Comparison of ENCODE assay signal across 27 cellular contexts in the genomic region with DNA sequence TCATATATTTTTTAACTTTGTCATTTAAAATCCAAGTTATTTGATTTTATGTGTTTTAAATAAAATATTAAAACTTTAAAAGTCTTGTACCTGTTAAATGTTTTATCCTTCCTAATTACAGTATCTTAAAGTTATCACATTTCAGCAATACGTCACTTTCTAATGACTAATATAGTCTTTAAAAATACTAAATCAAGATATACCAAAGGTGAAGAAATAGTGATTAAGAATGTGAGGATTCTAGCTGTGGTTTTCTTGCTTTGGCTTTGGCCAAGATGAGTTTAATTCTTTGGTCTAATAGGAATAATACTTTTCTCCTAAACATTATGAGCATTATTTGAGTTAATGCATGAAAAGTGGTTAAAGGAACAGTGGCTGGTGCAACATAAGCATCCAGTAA. TPM values are rescaled to one million over a fixed set of nuclear protein-coding genes. Genes with fewer than 3 reads are reported as not detected.
A peak's percentile ranks its signal among the peaks of the same experiment; 100 is the strongest.
DNase-seq lines count a peak whose midpoint lies in the region; ATAC-seq and TF ChIP-seq lines count a peak whose summit lies in the region.
"Had no signal": no experiment of that assay in that cellular context is flagged by ENCODE, and none has a peak within 500 bp of the region (broad histone marks: within the 10 kb centered on the region; RNA-seq: fewer than 3 reads in every experiment).

No MANE protein-coding gene starts in this region.

- TF ChIP-seq CTCF in left ventricle myocardium inferior (IDR thresholded peaks at IDR 0.05; ENCODE audit: borderline replicate concordance) (no peak), HEK293 (tag by site-specific recombination; IDR thresholded peaks at IDR 0.05) (no peak), WTC11 (IDR thresholded peaks at IDR 0.05) (no peak), osteocyte (IDR thresholded peaks at IDR 0.05) (no peak)

- CTCF ChIA-PET in HEK293 (lab: Yijun Ruan, JAX) (no interaction called here), WTC11 (lab: Charles Lee) (interaction anchor here (0.6 to 1.3 kb wide), 3 partner anchors 12 to 60 kb away, joined by 3 read pairs; no protein-coding TSS in a partner anchor)

- H3K27ac Mint-ChIP-seq in WTC11 (0 out of 2 replicates have a peak overlapping the region, but pooled peaks have one; percentile 27), osteocyte (ENCODE audit: unreplicated experiment) (peak overlapping the region; percentile 14)
- H3K27ac Mint-ChIP-seq: GM23338, HFFc6 had no signal

- peaks cover 7% of the 10 kb centered on the region for H3K36me3 ChIP-seq in left ventricle myocardium inferior
- peaks cover 0 to 8% of the 10 kb centered on the region in 2 experiments; a peak in 1 of 3 replicates for H3K36me3 ChIP-seq in HEK293 (ENCODE audit: control insufficient read depth in 2 of 2, insufficient read depth in 1 of 2, low read length in 2 of 2)

- H3K27ac ChIP-seq in left ventricle myocardium inferior (replicated peaks), result peak overlapping the region; percentile 44
- no peak overlapping the region for H3K27ac ChIP-seq in HEK293 (ENCODE audit: extremely low read depth, low read depth, low read length)
- H3K27ac ChIP-seq: A549, SJSA1 had no signal

- H3K4me1 ChIP-seq in left ventricle myocardium inferior (peaks cover 98% of the 10 kb centered on the region), HEK293 (ENCODE audit: control insufficient read depth, insufficient read depth, low read length) (peaks cover 13% of the 10 kb centered on the region)

- H3K4me3 Mint-ChIP-seq in WTC11, result no peak overlapping the region
- no peak overlapping the region for H3K4me3 Mint-ChIP-seq in osteocyte (ENCODE audit: unreplicated experiment)
- H3K4me3 Mint-ChIP-seq: CD8-positive, alpha-beta T cell; GM23338; H9; HFFc6 had no signal

- intact Hi-C loops in left ventricle myocardium inferior (cut with micrococcal nuclease) (no loop called here), cardiac septum (cut with DNase I) (no loop called here)

- DNase-seq in left ventricle myocardium inferior, result no peak
- no peak for DNase-seq in cardiac septum (ENCODE audit: low spot score)
- DNase-seq in WTC11 (ENCODE audit: low spot score), result no peak
- no peak for DNase-seq in osteocyte (ENCODE audit: extremely low spot score, unreplicated experiment)
- DNase-seq in activated CD4-positive, alpha-beta T cell treated with anti-CD3 and anti-CD28 coated beads for 48 hours, result no peak
- no peak for DNase-seq in retina
- no peak for DNase-seq in stimulated activated CD4-positive, alpha-beta T cell treated with anti-CD3 and anti-CD28 coated beads, Interleukin-2, amount 100 ng/mL, for 48 hours
- DNase-seq: AML-193; C1 segment of cervical spinal cord; Caco-2; CD8-positive, alpha-beta T cell; H9; HFFc6; IMR-90; KG1; MM.1S; NCI-H2029; NCI-H446 treated with DMSO at 0.1 percent for 48 hours; NCI-H526; NCI-H82; NK-92 treated with Interleukin-12 subunit alpha and Interleukin-12 subunit beta, amount 100 ng/mL, for 24 hours; Right ventricle myocardium superior; RPMI8226 had no signal

- H3K27me3 ChIP-seq in left ventricle myocardium inferior (ENCODE audit: low read depth), result no peaks in the 10 kb centered on the region
- H3K27me3 ChIP-seq: SJSA1 had no signal

- H3K4me1 Mint-ChIP-seq in WTC11, result peaks cover 56% of the 10 kb centered on the region
- H3K4me1 Mint-ChIP-seq in osteocyte (ENCODE audit: unreplicated experiment), result peaks cover 57% of the 10 kb centered on the region

- POLR2A ChIA-PET in HEK293 (lab: Yijun Ruan, JAX), result no interaction called here
- POLR2A ChIA-PET in WTC11 (lab: Charles Lee), result interaction anchor here (1.0 kb wide), 1 partner anchor 15 kb away, joined by 6 read pairs; no protein-coding TSS in a partner anchor

- no peak for ATAC-seq in WTC11
- ATAC-seq: A549; CD8-positive, alpha-beta T cell; GM23338 had no signal

- peaks cover 14% of the 10 kb centered on the region for H3K36me3 Mint-ChIP-seq in WTC11
- H3K36me3 Mint-ChIP-seq in osteocyte (ENCODE audit: unreplicated experiment), result peaks cover 15% of the 10 kb centered on the region

- no peaks in the 10 kb centered on the region for H3K9me3 ChIP-seq in left ventricle myocardium inferior (replicated peaks)
- no peaks in the 10 kb centered on the region for H3K9me3 ChIP-seq in HEK293 (ENCODE audit: control insufficient read depth, insufficient read depth, low read depth, low read length)
- H3K9me3 ChIP-seq: Caco-2, SJSA1 had no signal

- peaks cover 4% of the 10 kb centered on the region; the same call in 1 of the 2 replicates for H3K9me3 Mint-ChIP-seq in WTC11
- no peaks in the 10 kb centered on the region for H3K9me3 Mint-ChIP-seq in osteocyte (ENCODE audit: unreplicated experiment)
- H3K9me3 Mint-ChIP-seq: GM23338, HFFc6 had no signal

- H3K27me3 Mint-ChIP-seq in WTC11 (ENCODE audit: low read depth), result no peaks in the 10 kb centered on the region
- H3K27me3 Mint-ChIP-seq in osteocyte (ENCODE audit: unreplicated experiment), result no peaks in the 10 kb centered on the region

- H3K4me3 ChIP-seq in left ventricle myocardium inferior, result no peak overlapping the region
- no peak overlapping the region for H3K4me3 ChIP-seq in HEK293 (ENCODE audit: low read depth, low read length)
- H3K4me3 ChIP-seq: A549, GM23338, SJSA1 had no signal

TF ChIP-seq in HEK293, 187 proteins besides CTCF, POLR2A, EP300 and RAD21:
- no peak for TF ChIP-seq ZNF10 (tag by site-specific recombination; IDR thresholded peaks at IDR 0.05)
- TF ChIP-seq, protein P1, sequence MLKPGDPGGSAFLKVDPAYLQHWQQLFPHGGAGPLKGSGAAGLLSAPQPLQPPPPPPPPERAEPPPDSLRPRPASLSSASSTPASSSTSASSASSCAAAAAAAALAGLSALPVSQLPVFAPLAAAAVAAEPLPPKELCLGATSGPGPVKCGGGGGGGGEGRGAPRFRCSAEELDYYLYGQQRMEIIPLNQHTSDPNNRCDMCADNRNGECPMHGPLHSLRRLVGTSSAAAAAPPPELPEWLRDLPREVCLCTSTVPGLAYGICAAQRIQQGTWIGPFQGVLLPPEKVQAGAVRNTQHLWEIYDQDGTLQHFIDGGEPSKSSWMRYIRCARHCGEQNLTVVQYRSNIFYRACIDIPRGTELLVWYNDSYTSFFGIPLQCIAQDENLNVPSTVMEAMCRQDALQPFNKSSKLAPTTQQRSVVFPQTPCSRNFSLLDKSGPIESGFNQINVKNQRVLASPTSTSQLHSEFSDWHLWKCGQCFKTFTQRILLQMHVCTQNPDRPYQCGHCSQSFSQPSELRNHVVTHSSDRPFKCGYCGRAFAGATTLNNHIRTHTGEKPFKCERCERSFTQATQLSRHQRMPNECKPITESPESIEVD (tag by site-specific recombination; IDR thresholded peaks at IDR 0.05), result peak; percentile 42; the same call in 1 of the 2 replicates

TF ChIP-seq in WTC11, 78 proteins besides CTCF, POLR2A, EP300 and RAD21 (continues in another document):
- TF ChIP-seq ATF1 (CRISPR knock-in tag; IDR thresholded peaks at IDR 0.05) (no peak), CREM (CRISPR knock-in tag; IDR thresholded peaks at IDR 0.05) (no peak)
- TF ChIP-seq, protein P2, sequence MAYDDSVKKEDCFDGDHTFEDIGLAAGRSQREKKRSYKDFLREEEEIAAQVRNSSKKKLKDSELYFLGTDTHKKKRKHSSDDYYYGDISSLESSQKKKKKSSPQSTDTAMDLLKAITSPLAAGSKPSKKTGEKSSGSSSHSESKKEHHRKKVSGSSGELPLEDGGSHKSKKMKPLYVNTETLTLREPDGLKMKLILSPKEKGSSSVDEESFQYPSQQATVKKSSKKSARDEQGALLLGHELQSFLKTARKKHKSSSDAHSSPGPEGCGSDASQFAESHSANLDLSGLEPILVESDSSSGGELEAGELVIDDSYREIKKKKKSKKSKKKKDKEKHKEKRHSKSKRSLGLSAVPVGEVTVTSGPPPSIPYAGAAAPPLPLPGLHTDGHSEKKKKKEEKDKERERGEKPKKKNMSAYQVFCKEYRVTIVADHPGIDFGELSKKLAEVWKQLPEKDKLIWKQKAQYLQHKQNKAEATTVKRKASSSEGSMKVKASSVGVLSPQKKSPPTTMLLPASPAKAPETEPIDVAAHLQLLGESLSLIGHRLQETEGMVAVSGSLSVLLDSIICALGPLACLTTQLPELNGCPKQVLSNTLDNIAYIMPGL (CRISPR knock-in tag; IDR thresholded peaks at IDR 0.05), result no peak
- TF ChIP-seq, protein P3, sequence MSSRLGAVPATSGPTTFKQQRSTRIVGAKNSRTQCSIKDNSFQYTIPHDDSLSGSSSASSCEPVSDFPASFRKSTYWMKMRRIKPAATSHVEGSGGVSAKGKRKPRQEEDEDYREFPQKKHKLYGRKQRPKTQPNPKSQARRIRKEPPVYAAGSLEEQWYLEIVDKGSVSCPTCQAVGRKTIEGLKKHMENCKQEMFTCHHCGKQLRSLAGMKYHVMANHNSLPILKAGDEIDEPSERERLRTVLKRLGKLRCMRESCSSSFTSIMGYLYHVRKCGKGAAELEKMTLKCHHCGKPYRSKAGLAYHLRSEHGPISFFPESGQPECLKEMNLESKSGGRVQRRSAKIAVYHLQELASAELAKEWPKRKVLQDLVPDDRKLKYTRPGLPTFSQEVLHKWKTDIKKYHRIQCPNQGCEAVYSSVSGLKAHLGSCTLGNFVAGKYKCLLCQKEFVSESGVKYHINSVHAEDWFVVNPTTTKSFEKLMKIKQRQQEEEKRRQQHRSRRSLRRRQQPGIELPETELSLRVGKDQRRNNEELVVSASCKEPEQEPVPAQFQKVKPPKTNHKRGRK (CRISPR knock-in tag; IDR thresholded peaks at IDR 0.05; ENCODE audit: borderline replicate concordance), result no peak
- TF ChIP-seq, protein P4, sequence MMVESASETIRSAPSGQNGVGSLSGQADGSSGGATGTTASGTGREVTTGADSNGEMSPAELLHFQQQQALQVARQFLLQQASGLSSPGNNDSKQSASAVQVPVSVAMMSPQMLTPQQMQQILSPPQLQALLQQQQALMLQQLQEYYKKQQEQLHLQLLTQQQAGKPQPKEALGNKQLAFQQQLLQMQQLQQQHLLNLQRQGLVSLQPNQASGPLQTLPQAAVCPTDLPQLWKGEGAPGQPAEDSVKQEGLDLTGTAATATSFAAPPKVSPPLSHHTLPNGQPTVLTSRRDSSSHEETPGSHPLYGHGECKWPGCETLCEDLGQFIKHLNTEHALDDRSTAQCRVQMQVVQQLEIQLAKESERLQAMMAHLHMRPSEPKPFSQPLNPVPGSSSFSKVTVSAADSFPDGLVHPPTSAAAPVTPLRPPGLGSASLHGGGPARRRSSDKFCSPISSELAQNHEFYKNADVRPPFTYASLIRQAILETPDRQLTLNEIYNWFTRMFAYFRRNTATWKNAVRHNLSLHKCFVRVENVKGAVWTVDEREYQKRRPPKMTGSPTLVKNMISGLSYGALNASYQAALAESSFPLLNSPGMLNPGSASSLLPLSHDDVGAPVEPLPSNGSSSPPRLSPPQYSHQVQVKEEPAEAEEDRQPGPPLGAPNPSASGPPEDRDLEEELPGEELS (CRISPR knock-in tag; IDR thresholded peaks at IDR 0.05), result no peak

RNA-seq across cellular contexts. Expression of a gene that starts 13.9 kb away (rescaled TPM):
- 49.9 TPM for total RNA-seq in left ventricle myocardium inferior
- total RNA-seq in cardiac septum, result 65.9 TPM
- total RNA-seq in WTC11 (2021), result 247 to 279 TPM (median 268 TPM) in 3 replicates
- total RNA-seq in osteocyte, result 154 and 161 TPM in 2 replicates

RNA-seq across cellular contexts. Expression of a gene that starts 48.4 kb away (rescaled TPM):
- total RNA-seq in left ventricle myocardium inferior, result 57.4 TPM
- total RNA-seq in cardiac septum, result 53.5 TPM
- 55.2 to 67.5 TPM (median 66.0 TPM) in 3 replicates for total RNA-seq in WTC11 (2021)
- 43.2 and 45.4 TPM in 2 replicates for total RNA-seq in osteocyte
